Comparison of ENCODE assay signal across 1 cellular context in the genomic region with DNA sequence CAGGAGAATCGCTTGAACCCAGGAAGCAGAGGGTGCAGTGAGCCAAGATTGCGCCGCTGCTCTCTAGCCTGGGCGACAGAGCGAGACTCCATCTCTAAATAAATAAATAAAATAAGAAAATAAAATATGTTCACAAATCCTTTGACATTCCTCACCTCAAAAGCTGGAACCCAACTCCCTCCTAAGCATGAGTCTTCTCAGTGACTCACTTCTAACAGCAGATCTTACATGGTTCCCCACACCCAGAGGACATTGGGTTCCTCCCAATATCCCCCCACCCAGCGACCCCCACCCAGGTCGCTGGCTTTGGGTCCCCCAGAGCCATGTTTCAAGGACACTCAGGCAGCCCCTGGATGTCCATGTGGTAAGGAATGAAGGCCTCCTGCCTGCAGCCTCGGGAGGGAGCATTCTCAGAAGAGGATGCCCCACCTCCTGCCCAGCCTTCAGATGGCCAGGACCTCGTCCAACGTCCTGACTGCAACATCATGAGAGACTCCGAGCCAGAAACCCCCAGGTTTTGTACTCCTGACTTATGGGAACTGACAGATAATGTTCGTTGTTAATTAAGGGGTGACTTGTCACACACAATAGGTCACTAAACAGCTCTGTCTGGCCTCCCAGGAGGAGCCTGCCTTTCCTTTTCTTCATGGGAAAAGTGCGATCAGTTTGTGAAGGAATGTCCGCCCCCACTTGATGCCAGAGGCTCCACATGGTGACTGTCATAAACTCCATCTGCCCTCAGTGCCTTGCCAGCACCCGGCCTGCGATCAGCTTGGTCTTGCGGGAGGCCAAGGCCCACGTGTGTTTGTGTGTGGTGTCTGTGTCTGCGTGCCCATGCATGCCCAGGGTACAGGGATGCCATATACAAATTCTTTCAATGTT.
TF ChIP-seq lines count a peak whose summit lies in the region.

No MANE protein-coding gene starts in this region.

TF ChIP-seq in GM12878, 131 proteins besides CTCF, POLR2A, EP300 and RAD21:
- TF ChIP-seq FOS (IDR thresholded peaks at IDR 0.05; ENCODE audit: borderline replicate concordance, extremely low read depth, insufficient read length) = no peak
- no peak for TF ChIP-seq NFIC (IDR thresholded peaks at IDR 0.05; ENCODE audit: low read depth, low read length)
- TF ChIP-seq, protein P1, sequence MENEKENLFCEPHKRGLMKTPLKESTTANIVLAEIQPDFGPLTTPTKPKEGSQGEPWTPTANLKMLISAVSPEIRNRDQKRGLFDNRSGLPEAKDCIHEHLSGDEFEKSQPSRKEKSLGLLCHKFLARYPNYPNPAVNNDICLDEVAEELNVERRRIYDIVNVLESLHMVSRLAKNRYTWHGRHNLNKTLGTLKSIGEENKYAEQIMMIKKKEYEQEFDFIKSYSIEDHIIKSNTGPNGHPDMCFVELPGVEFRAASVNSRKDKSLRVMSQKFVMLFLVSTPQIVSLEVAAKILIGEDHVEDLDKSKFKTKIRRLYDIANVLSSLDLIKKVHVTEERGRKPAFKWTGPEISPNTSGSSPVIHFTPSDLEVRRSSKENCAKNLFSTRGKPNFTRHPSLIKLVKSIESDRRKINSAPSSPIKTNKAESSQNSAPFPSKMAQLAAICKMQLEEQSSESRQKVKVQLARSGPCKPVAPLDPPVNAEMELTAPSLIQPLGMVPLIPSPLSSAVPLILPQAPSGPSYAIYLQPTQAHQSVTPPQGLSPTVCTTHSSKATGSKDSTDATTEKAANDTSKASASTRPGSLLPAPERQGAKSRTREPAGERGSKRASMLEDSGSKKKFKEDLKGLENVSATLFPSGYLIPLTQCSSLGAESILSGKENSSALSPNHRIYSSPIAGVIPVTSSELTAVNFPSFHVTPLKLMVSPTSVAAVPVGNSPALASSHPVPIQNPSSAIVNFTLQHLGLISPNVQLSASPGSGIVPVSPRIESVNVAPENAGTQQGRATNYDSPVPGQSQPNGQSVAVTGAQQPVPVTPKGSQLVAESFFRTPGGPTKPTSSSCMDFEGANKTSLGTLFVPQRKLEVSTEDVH (IDR thresholded peaks at IDR 0.05; ENCODE audit: low read depth, partially characterized antibody) = no peak
- no peak for TF ChIP-seq POLR2AphosphoS2 (IDR thresholded peaks at IDR 0.05; ENCODE audit: low read depth, low read length)
- no peak for TF ChIP-seq JUND (IDR thresholded peaks at IDR 0.05; ENCODE audit: low read depth, low read length)
- TF ChIP-seq CBFB (IDR thresholded peaks at IDR 0.05; ENCODE audit: low read depth) = no peak
- TF ChIP-seq RB1 (IDR thresholded peaks at IDR 0.05; ENCODE audit: borderline replicate concordance) = no peak
